23 cellular contexts compared by ENCODE assay signal in the genomic region with DNA sequence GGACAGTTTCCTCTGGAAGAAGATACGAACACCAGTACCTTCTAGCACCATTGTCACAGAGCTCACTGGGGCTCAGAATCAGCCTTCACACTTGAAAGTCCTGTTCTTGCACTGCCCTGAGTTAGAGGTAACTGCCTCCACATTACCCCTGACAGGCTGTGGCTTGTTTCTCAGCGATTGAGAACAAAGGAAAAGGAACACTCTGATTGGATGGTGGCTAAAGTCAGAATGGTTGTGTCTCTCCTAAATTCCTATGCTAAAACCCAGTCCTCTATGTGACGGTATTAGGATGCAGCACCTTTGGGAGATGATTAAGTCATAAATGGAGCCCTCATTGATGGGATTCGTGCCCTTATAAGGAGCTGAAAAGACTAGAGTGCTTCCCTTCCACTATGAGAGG. TPM values are rescaled to one million over a fixed set of nuclear protein-coding genes. Genes with fewer than 3 reads are reported as not detected.
DNase-seq lines count a peak whose midpoint lies in the region; ATAC-seq and TF ChIP-seq lines count a peak whose summit lies in the region.
"Had no signal": no experiment of that assay in that cellular context is flagged by ENCODE, and none has a peak within 500 bp of the region (broad histone marks: within the 10 kb centered on the region; RNA-seq: fewer than 3 reads in every experiment).

No MANE protein-coding gene starts in this region.

- H3K4me1 ChIP-seq in GM23338 (ENCODE audit: insufficient read depth) (peaks cover 25% of the 10 kb centered on the region), foreskin keratinocyte (peaks cover 12% of the 10 kb centered on the region), rectal smooth muscle tissue (ENCODE audit: control insufficient read depth, insufficient read depth, low read length) (peaks cover 19% of the 10 kb centered on the region), spleen (no peaks in the 10 kb centered on the region)

- no peaks in the 10 kb centered on the region; the same call in 1 of the 2 replicates for H3K79me2 ChIP-seq in GM23338 (replicated peaks; ENCODE audit: insufficient read depth)

- H3K36me3 Mint-ChIP-seq in GM23338 (ENCODE audit: low read depth): peaks cover 57% of the 10 kb centered on the region
- peaks cover 93% of the 10 kb centered on the region for H3K36me3 Mint-ChIP-seq in activated T-helper 17 cell treated with anti-CD3 and anti-CD28 coated beads, Interleukin-2, amount 50 U/mL, for 72 hours (ENCODE audit: low read depth)

- no peak overlapping the region for H3K4me2 ChIP-seq in GM23338

- DNase-seq in GM23338 (ENCODE audit: low spot score): peak; percentile 4
- DNase-seq in foreskin keratinocyte: peak; percentile 74 to 84
- no peak for DNase-seq in spleen
- no peak for DNase-seq in NCI-H1694 (lab: John Stamatoyannopoulos, UW)
- DNase-seq in DMS153 treated with DMSO at 0.1 percent for 48 hours (lab: John Stamatoyannopoulos, UW; ENCODE audit: unreplicated experiment): no peak
- no peak for DNase-seq in stimulated activated CD4-positive, alpha-beta T cell treated with anti-CD3 and anti-CD28 coated beads, Interleukin-12 subunit alpha, Interleukin-12 subunit beta, amount 100 ng/mL, for 4 hours
- DNase-seq: activated CD4-positive, alpha-beta memory T cell treated with anti-CD3 and anti-CD28 coated beads for 36 hours; activated T-cell treated with anti-CD3 and anti-CD28 coated beads, Interleukin-2, amount 50 U/mL, for 48 hours; caudate nucleus; COR-L47; effector CD8-positive, alpha-beta T cell; Kasumi-1; NCI-H1417; NCI-H2171 treated with DMSO at 0.1 percent for 48 hours; NCI-H82; right cardiac atrium; SIG-M5 had no signal

- H3F3A ChIP-seq in GM23338 (replicated peaks; ENCODE audit: low read depth): peaks cover 7% of the 10 kb centered on the region

- peak overlapping the region; percentile 85; the same call in 1 of the 2 replicates for H3K27ac ChIP-seq in GM23338 (ENCODE audit: low read depth)
- no peak overlapping the region for H3K27ac ChIP-seq in foreskin keratinocyte
- H3K27ac ChIP-seq in rectal smooth muscle tissue (ENCODE audit: low read depth, low read length): peak overlapping the region; percentile 68
- no peak overlapping the region for H3K27ac ChIP-seq in spleen
- H3K27ac ChIP-seq: VCaP had no signal

- no peak overlapping the region for H3K4me3 ChIP-seq in GM23338
- H3K4me3 ChIP-seq in rectal smooth muscle tissue (ENCODE audit: low read length): no peak overlapping the region
- H3K4me3 ChIP-seq in spleen: no peak overlapping the region

- TF ChIP-seq POLR2A in spleen (IDR thresholded peaks at IDR 0.05): no peak

- peaks cover 7% of the 10 kb centered on the region for H3K27me3 Mint-ChIP-seq in GM23338 (ENCODE audit: insufficient read depth, low read depth, poor library complexity)
- no peaks in the 10 kb centered on the region for H3K27me3 Mint-ChIP-seq in activated T-helper 17 cell treated with anti-CD3 and anti-CD28 coated beads, Interleukin-2, amount 50 U/mL, for 72 hours
- H3K27me3 Mint-ChIP-seq: activated CD4-positive, alpha-beta memory T cell treated with anti-CD3 and anti-CD28 coated beads for 36 hours; activated naive CD8-positive, alpha-beta T cell had no signal

- H3K9me3 Mint-ChIP-seq in GM23338: peaks cover 7% of the 10 kb centered on the region; the same call in 2 of the 3 replicates
- H3K9me3 Mint-ChIP-seq in activated T-helper 17 cell treated with anti-CD3 and anti-CD28 coated beads, Interleukin-2, amount 50 U/mL, for 72 hours: no peaks in the 10 kb centered on the region
- H3K9me3 Mint-ChIP-seq: activated CD4-positive, alpha-beta memory T cell treated with anti-CD3 and anti-CD28 coated beads for 36 hours; T-helper 1 cell treated with Interleukin-12 subunit alpha and Interleukin-12 subunit beta and Interleukin-4 antibody, amounts not matched to agents 30 μg/mL and 1 μg/mL, for 36 hours had no signal

- TF ChIP-seq CTCF in GM23338 (conservative IDR thresholded peaks at IDR 0.05; ENCODE audit: low read depth in 2 of 2): no peak
- no peak for TF ChIP-seq CTCF in foreskin keratinocyte (conservative IDR thresholded peaks at IDR 0.05)
- no peak for TF ChIP-seq CTCF in spleen (IDR thresholded peaks at IDR 0.05 in 8 of 11, conservative IDR thresholded peaks at IDR 0.05 in 3 of 11)

- H3K9me2 ChIP-seq in GM23338 (ENCODE audit: insufficient read depth): no peaks in the 10 kb centered on the region

- H3K9ac ChIP-seq in rectal smooth muscle tissue (ENCODE audit: low read length): no peak overlapping the region

- WGBS in spleen, 5 donors: 90 to 95% (median 94%) methylated on average over 3 to 4 of the region's 4 CpGs

- H3K27me3 ChIP-seq in GM23338 (ENCODE audit: insufficient read depth) (no peaks in the 10 kb centered on the region), foreskin keratinocyte (no peaks in the 10 kb centered on the region), rectal smooth muscle tissue (ENCODE audit: control insufficient read depth, insufficient read depth, low read length) (no peaks in the 10 kb centered on the region), spleen (replicated peaks in 1 of 7) (no peaks in the 10 kb centered on the region)

- H3K36me3 ChIP-seq in GM23338 (ENCODE audit: insufficient read depth) (peaks cover 23% of the 10 kb centered on the region), rectal smooth muscle tissue (ENCODE audit: control insufficient read depth, insufficient read depth, low read length) (peaks cover 25% of the 10 kb centered on the region), spleen (peaks cover 3 to 95% (median 49%) of the 10 kb centered on the region in 6 donors)

- peaks cover 0 to 13% (median 9%) of the 10 kb centered on the region in 8 donors for H3K9me3 ChIP-seq in spleen

- 0 out of 2 replicates have a peak, but pooled peaks cover 5% of the 10 kb centered on the region for H4K20me1 ChIP-seq in GM23338 (replicated peaks; ENCODE audit: insufficient read depth)

- H2AFZ ChIP-seq in GM23338: no peak overlapping the region

- peak; percentile 39 for ATAC-seq in GM23338
- no peak for ATAC-seq in activated T-helper 17 cell treated with anti-CD3 and anti-CD28 coated beads, Interleukin-2, amount 50 U/mL, for 72 hours (replicated peaks)
- ATAC-seq in foreskin keratinocyte: peak; percentile 7
- ATAC-seq: HCT116, right cardiac atrium had no signal

- 0 out of 3 replicates have a peak overlapping the region, but pooled peaks have one; percentile 7 for H3K4me3 Mint-ChIP-seq in GM23338
- no peak overlapping the region for H3K4me3 Mint-ChIP-seq in activated T-helper 17 cell treated with anti-CD3 and anti-CD28 coated beads, Interleukin-2, amount 50 U/mL, for 72 hours
- H3K4me3 Mint-ChIP-seq: activated CD4-positive, alpha-beta memory T cell treated with anti-CD3 and anti-CD28 coated beads for 36 hours; activated naive CD8-positive, alpha-beta T cell; T-helper 1 cell treated with Interleukin-12 subunit alpha and Interleukin-12 subunit beta and Interleukin-4 antibody, amounts not matched to agents 30 μg/mL and 1 μg/mL, for 36 hours had no signal

- intact Hi-C loops in spleen (cut with DNase I; ENCODE audit: low total_unique reads): no loop called here

- peak overlapping the region; percentile 90 for H3K27ac Mint-ChIP-seq in GM23338
- H3K27ac Mint-ChIP-seq in activated T-helper 17 cell treated with anti-CD3 and anti-CD28 coated beads, Interleukin-2, amount 50 U/mL, for 72 hours: peak overlapping the region; percentile 12
- H3K27ac Mint-ChIP-seq: activated CD4-positive, alpha-beta memory T cell treated with anti-CD3 and anti-CD28 coated beads for 36 hours; activated naive CD8-positive, alpha-beta T cell; T-helper 1 cell treated with Interleukin-12 subunit alpha and Interleukin-12 subunit beta and Interleukin-4 antibody, amounts not matched to agents 30 μg/mL and 1 μg/mL, for 36 hours had no signal

- H3K4me1 Mint-ChIP-seq in GM23338: peaks cover 20% of the 10 kb centered on the region
- H3K4me1 Mint-ChIP-seq in activated T-helper 17 cell treated with anti-CD3 and anti-CD28 coated beads, Interleukin-2, amount 50 U/mL, for 72 hours: peaks cover 22% of the 10 kb centered on the region

TF ChIP-seq in GM23338, 12 proteins besides CTCF, POLR2A, EP300 and RAD21 (continues in another document):
- no peak for TF ChIP-seq NANOG (IDR thresholded peaks at IDR 0.05; ENCODE audit: borderline replicate concordance)
- TF ChIP-seq JUNB (IDR thresholded peaks at IDR 0.05; ENCODE audit: unreplicated experiment): no peak

RNA-seq across cellular contexts. Expression of a gene that starts 38.8 kb away (rescaled TPM):
- 0.39 and 1.0 TPM in 2 replicates for total RNA-seq in GM23338 (2014; rRNA removed; shearing (Covaris generic))
- 0.16 and 0.40 TPM in 2 replicates for polyA plus RNA-seq in GM23338 (2016; fragmentation: Nextera tagmentation; extraction: Ambion mirVana)
- 1 to 10 TPM; 2.0 to 9.2 TPM for total RNA-seq in activated T-helper 17 cell treated with anti-CD3 and anti-CD28 coated beads, Interleukin-2, amount 50 U/mL, for 72 hours
- total RNA-seq in foreskin keratinocyte: not detected in 2 replicates
- polyA plus RNA-seq in foreskin keratinocyte: not detected in 2 replicates
- 1 to 10 TPM in 1 of 7 donors, under 1 TPM in 6; 0.05 to 1.0 (median 0.61) TPM for total RNA-seq in spleen
- under 1 TPM; 0.03 to 0.22 (median 0.05) TPM for polyA plus RNA-seq in spleen

Comparison
In these comparisons a context has a peak if more than half of its experiments do, and no peak if none do; other contexts are left out.
1. DNase-seq: peak in GM23338 (single experiment) and foreskin keratinocyte (2 of 2); none in spleen (single experiment), NCI-H1694 (single experiment), DMS153 treated with DMSO at 0.1 percent for 48 hours (single experiment) and stimulated activated CD4-positive, alpha-beta T cell treated with anti-CD3 and anti-CD28 coated beads, Interleukin-12 subunit alpha, Interleukin-12 subunit beta, amount 100 ng/mL, for 4 hours (single experiment).
2. H3K27ac ChIP-seq: peak in GM23338 (single experiment) and rectal smooth muscle tissue (single experiment); none in foreskin keratinocyte (single experiment) and spleen (0 of 8).